ENCODE assay signal across 8 cellular contexts in genomic region chr7:158821173-158822021, GRCh38. TPM values are rescaled to one million over a fixed set of nuclear protein-coding genes. Genes with fewer than 3 reads are reported as not detected.
DNase-seq lines count a peak whose midpoint lies in the region; ATAC-seq, FAIRE-seq and TF ChIP-seq lines count a peak whose summit lies in the region.

No MANE protein-coding gene starts in this region.

- peak overlapping the region; percentile 96 to 98 for H3K27ac ChIP-seq in right atrium auricular region
- peak overlapping the region; percentile 49 for H3K27ac ChIP-seq in substantia nigra (ENCODE audit: low read depth, low read length, poor library complexity, severe bottlenecking)

- FAIRE-seq in D721Med (lab: Jason Lieb, UNC) = no peak

- H3K36me3 Mint-ChIP-seq in activated naive CD4-positive, alpha-beta T cell treated with anti-CD3 and anti-CD28 coated beads, Interleukin-2, amount 10 ng/mL, durations not matched to agents 7 days and 5 days = peaks cover 31% of the 10 kb centered on the region
- H3K36me3 Mint-ChIP-seq in activated naive CD4-positive, alpha-beta T cell treated with anti-CD3 and anti-CD28 coated beads, Interleukin-2, amount 50 U/mL, for 72 hours = no peaks in the 10 kb centered on the region

- H3K4me3 Mint-ChIP-seq in activated naive CD4-positive, alpha-beta T cell treated with anti-CD3 and anti-CD28 coated beads, Interleukin-2, amount 10 ng/mL, durations not matched to agents 7 days and 5 days = peak overlapping the region; percentile 45

- TF ChIP-seq CTCF in right atrium auricular region (IDR thresholded peaks at IDR 0.05) (no peak), D721Med (IDR thresholded peaks at IDR 0.05; ENCODE audit: insufficient read depth, missing control alignments) (no peak)

- peak; percentile 30 to 34 for ATAC-seq in activated naive CD4-positive, alpha-beta T cell treated with anti-CD3 and anti-CD28 coated beads, Interleukin-2, amount 50 U/mL, for 72 hours
- ATAC-seq in GM21717 (IDR thresholded peaks at IDR 0.05; ENCODE audit: unreplicated experiment) = no peak

- CTCF ChIA-PET in activated naive CD4-positive, alpha-beta T cell treated with anti-CD3 and anti-CD28 coated beads, Interleukin-2, amount 10 ng/mL, durations not matched to agents 7 days and 5 days (lab: Charles Lee) = interaction anchor here (1.3 kb wide), 1 partner anchor 9 kb away, joined by 4 read pairs; no protein-coding TSS in a partner anchor

- H3K4me1 Mint-ChIP-seq in activated naive CD4-positive, alpha-beta T cell treated with anti-CD3 and anti-CD28 coated beads, Interleukin-2, amount 10 ng/mL, durations not matched to agents 7 days and 5 days = peaks cover 90% of the 10 kb centered on the region

- no peaks in the 10 kb centered on the region for H3K9me3 ChIP-seq in right atrium auricular region

- DNase-seq in activated naive CD4-positive, alpha-beta T cell treated with anti-CD3 and anti-CD28 coated beads, Interleukin-2, amount 10 ng/mL, durations not matched to agents 7 days and 5 days = peak; percentile 52
- DNase-seq in activated naive CD4-positive, alpha-beta T cell (lab: John Stamatoyannopoulos, UW) = no peak
- DNase-seq in activated naive CD4-positive, alpha-beta T cell treated with anti-CD3 and anti-CD28 coated beads, Interleukin-2, amount 50 U/mL, for 72 hours (ENCODE audit: low spot score in 2 of 2) = no peak
- no peak for DNase-seq in right atrium auricular region (ENCODE audit: low spot score)
- no peak for DNase-seq in substantia nigra (lab: John Stamatoyannopoulos, UW)
- no peak for DNase-seq in D721Med (ENCODE audit: insufficient read length, low spot score)
- DNase-seq in DMS53 treated with DMSO at 0.1 percent for 48 hours (lab: John Stamatoyannopoulos, UW; ENCODE audit: unreplicated experiment) = no peak

- H3K4me3 ChIP-seq in right atrium auricular region = peak overlapping the region in 1 of 2 donors; percentile 3

- no peaks in the 10 kb centered on the region for H3K27me3 ChIP-seq in right atrium auricular region

- peak overlapping the region; percentile 92 for H3K27ac Mint-ChIP-seq in activated naive CD4-positive, alpha-beta T cell treated with anti-CD3 and anti-CD28 coated beads, Interleukin-2, amount 10 ng/mL, durations not matched to agents 7 days and 5 days
- peak overlapping the region; percentile 96 to 100 for H3K27ac Mint-ChIP-seq in activated naive CD4-positive, alpha-beta T cell treated with anti-CD3 and anti-CD28 coated beads, Interleukin-2, amount 50 U/mL, for 72 hours

- H3K27me3 Mint-ChIP-seq in activated naive CD4-positive, alpha-beta T cell treated with anti-CD3 and anti-CD28 coated beads, Interleukin-2, amount 10 ng/mL, durations not matched to agents 7 days and 5 days = no peaks in the 10 kb centered on the region

- H3K4me1 ChIP-seq in right atrium auricular region = peaks cover 0 to 74% of the 10 kb centered on the region in 2 donors

- no peaks in the 10 kb centered on the region for H3K36me3 ChIP-seq in right atrium auricular region

- H3K9me3 Mint-ChIP-seq in activated naive CD4-positive, alpha-beta T cell treated with anti-CD3 and anti-CD28 coated beads, Interleukin-2, amount 10 ng/mL, durations not matched to agents 7 days and 5 days = no peaks in the 10 kb centered on the region
- H3K9me3 Mint-ChIP-seq in activated naive CD4-positive, alpha-beta T cell treated with anti-CD3 and anti-CD28 coated beads, Interleukin-2, amount 50 U/mL, for 72 hours = no peaks in the 10 kb centered on the region

RNA-seq across cellular contexts. Expression of gene ESYT2, which starts 7.9 kb away (rescaled TPM):
- 10 to 100 TPM; 54.4 to 73.3 TPM for total RNA-seq in activated naive CD4-positive, alpha-beta T cell treated with anti-CD3 and anti-CD28 coated beads, Interleukin-2, amount 50 U/mL, for 72 hours
- 10 to 100 TPM; 60.0 to 75.9 TPM for total RNA-seq in right atrium auricular region

RNA-seq across cellular contexts. Expression of gene DYNC2I1, which starts 35.0 kb away (rescaled TPM):
- 10 to 100 TPM; 12.0 to 16.9 TPM for total RNA-seq in activated naive CD4-positive, alpha-beta T cell treated with anti-CD3 and anti-CD28 coated beads, Interleukin-2, amount 50 U/mL, for 72 hours
- 10 to 100 TPM; 13.8 to 18.1 TPM for total RNA-seq in right atrium auricular region
